Comparison of ENCODE assay signal across 10 cellular contexts in the genomic region with DNA sequence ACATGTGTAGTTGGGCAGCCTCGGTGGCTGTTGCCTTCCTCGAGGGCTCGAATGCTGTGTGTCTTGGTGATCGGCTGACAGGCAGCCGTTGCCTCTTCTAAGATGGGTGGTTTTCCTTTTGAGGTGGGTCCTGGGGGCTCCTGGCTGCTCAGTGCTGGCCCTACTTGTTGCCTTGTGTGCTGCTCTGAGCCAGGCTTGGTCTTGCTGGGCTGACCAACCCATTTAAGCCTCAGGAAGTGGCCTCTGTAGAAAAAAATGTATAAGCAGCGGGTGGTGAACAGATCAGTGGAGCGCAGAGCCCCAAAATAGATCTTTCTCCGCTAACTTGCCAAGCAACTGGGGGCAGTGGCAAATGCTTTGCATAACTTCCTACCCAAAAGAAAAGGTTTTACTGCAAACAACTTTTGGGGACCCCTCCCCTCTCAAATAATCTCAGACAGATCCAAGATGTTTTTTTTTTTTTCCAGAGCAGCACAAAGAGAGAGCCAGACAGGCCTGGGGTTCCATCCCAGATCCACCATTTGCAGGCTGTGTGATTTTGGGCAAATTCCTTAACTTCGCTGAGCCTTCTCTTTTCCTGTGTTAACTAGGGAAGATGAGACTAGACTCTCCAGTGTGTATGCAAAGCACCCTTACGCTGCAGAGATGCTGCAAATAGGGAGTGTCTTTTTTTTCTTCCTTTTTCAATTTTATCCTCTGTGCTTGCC.
DNase-seq lines count a peak whose midpoint lies in the region; ATAC-seq and TF ChIP-seq lines count a peak whose summit lies in the region.
"Had no signal": no experiment of that assay in that cellular context is flagged by ENCODE, and none has a peak within 500 bp of the region (broad histone marks: within the 10 kb centered on the region; RNA-seq: fewer than 3 reads in every experiment).

No MANE protein-coding gene starts in this region.

- CTCF ChIA-PET in RWPE1 (lab: Yijun Ruan, JAX) = interaction anchor here (0.7 kb wide), 1 partner anchor 452 kb away, joined by 4 read pairs; no protein-coding TSS in a partner anchor

- H3K4me3 ChIP-seq in GM06990 (replicated peaks; ENCODE audit: low read depth, low read length) = peak overlapping the region; percentile 60
- H3K4me3 ChIP-seq: vagina had no signal

- H3K27me3 Mint-ChIP-seq in central memory CD8-positive, alpha-beta T cell = no peaks in the 10 kb centered on the region

- H3K9me3 Mint-ChIP-seq in central memory CD8-positive, alpha-beta T cell = no peaks in the 10 kb centered on the region

- POLR2A ChIA-PET in RWPE1 (lab: Yijun Ruan, JAX; ENCODE audit: low non-redundant PET) = no interaction called here

- TF ChIP-seq CTCF in GM06990 (IDR thresholded peaks at IDR 0.05; ENCODE audit: insufficient read depth, low read length, poor library complexity, severe bottlenecking) = no peak
- no peak for TF ChIP-seq CTCF in RWPE1 (conservative IDR thresholded peaks at IDR 0.05; ENCODE audit: low read depth)

- DNase-seq in GM06990 (ENCODE audit: extremely low read depth, insufficient read length) (peak; percentile 81), RWPE1 (ENCODE audit: low spot score) (no peak), SW480 (ENCODE audit: low spot score) (no peak)
- DNase-seq in central memory CD8-positive, alpha-beta T cell (ENCODE audit: low spot score in 2 of 2) = no peak
- DNase-seq in central memory CD4-positive, alpha-beta T cell = no peak
- no peak for DNase-seq in activated naive CD4-positive, alpha-beta T cell treated with Interleukin-2 at 50 U/mL for 16 hours
- DNase-seq: DND-41 had no signal

- H3K4me3 Mint-ChIP-seq in central memory CD8-positive, alpha-beta T cell = peak overlapping the region; percentile 12

- peak; percentile 42 for ATAC-seq in GM19438 (IDR thresholded peaks at IDR 0.05; ENCODE audit: low read depth, unreplicated experiment)
- peak; percentile 44 for ATAC-seq in HG03159 (IDR thresholded peaks at IDR 0.05; ENCODE audit: unreplicated experiment)
- no peak for ATAC-seq in central memory CD8-positive, alpha-beta T cell (replicated peaks; ENCODE audit: extremely low read depth, poor library complexity, severe bottlenecking)

- H3K27me3 ChIP-seq in GM06990 (replicated peaks; ENCODE audit: control insufficient read depth, insufficient read depth, low read length) = no peaks in the 10 kb centered on the region
- H3K27me3 ChIP-seq: vagina had no signal

- peaks cover 12% of the 10 kb centered on the region for H3K36me3 Mint-ChIP-seq in central memory CD8-positive, alpha-beta T cell (ENCODE audit: insufficient read depth)

- peak overlapping the region; percentile 94 for H3K27ac Mint-ChIP-seq in central memory CD8-positive, alpha-beta T cell (ENCODE audit: low read depth)

- H3K4me1 Mint-ChIP-seq in central memory CD8-positive, alpha-beta T cell = peaks cover 61% of the 10 kb centered on the region

- H3K36me3 ChIP-seq in GM06990 (ENCODE audit: control insufficient read depth, insufficient read depth, low read length) = peaks cover 13% of the 10 kb centered on the region
- H3K36me3 ChIP-seq: vagina had no signal

- H3K27ac ChIP-seq in RWPE1 = no peak overlapping the region
- H3K27ac ChIP-seq: vagina had no signal
